In genomic region chr14:35991356-35991755, GRCh38 we compare ENCODE assay signal across 18 cellular contexts.
DNase-seq lines count a peak whose midpoint lies in the region; ATAC-seq and TF ChIP-seq lines count a peak whose summit lies in the region.
"Had no signal": no experiment of that assay in that cellular context is flagged by ENCODE, and none has a peak within 500 bp of the region (broad histone marks: within the 10 kb centered on the region; RNA-seq: fewer than 3 reads in every experiment).

No MANE protein-coding gene starts in this region.

- H3K27ac Mint-ChIP-seq in CD8-positive, alpha-beta T cell: no peak overlapping the region
- H3K27ac Mint-ChIP-seq: GM23338 had no signal

- H3K9me3 Mint-ChIP-seq in CD8-positive, alpha-beta T cell: no peaks in the 10 kb centered on the region
- H3K9me3 Mint-ChIP-seq: GM23338 had no signal

- H3K27me3 ChIP-seq in esophagus muscularis mucosa: no peaks in the 10 kb centered on the region
- H3K27me3 ChIP-seq in CD8-positive, alpha-beta T cell (ENCODE audit: insufficient read depth, low read length): no peaks in the 10 kb centered on the region
- H3K27me3 ChIP-seq: BLaER1 had no signal

- intact Hi-C loops in esophagus muscularis mucosa (cut with DNase I): no loop called here
- intact Hi-C loops in CD8-positive, alpha-beta T cell (cut with DNase I, micrococcal nuclease): no loop called here

- H3K4me1 Mint-ChIP-seq in CD8-positive, alpha-beta T cell (ENCODE audit: low read depth): peaks cover 1% of the 10 kb centered on the region

- no peak for TF ChIP-seq POLR2A in esophagus muscularis mucosa (IDR thresholded peaks at IDR 0.05; ENCODE audit: low read depth)

- H3K36me3 ChIP-seq in esophagus muscularis mucosa: no peaks in the 10 kb centered on the region
- H3K36me3 ChIP-seq in CD8-positive, alpha-beta T cell (ENCODE audit: insufficient read depth, low read length): no peaks in the 10 kb centered on the region
- H3K36me3 ChIP-seq: BLaER1 had no signal

- H3K4me1 ChIP-seq in esophagus muscularis mucosa: no peaks in the 10 kb centered on the region
- no peaks in the 10 kb centered on the region for H3K4me1 ChIP-seq in CD8-positive, alpha-beta T cell (ENCODE audit: insufficient read depth, low read length)
- H3K4me1 ChIP-seq: BLaER1 had no signal

- DNase-seq in NCI-H1092 (lab: John Stamatoyannopoulos, UW) (peak; percentile 71), NCI-H524 (lab: John Stamatoyannopoulos, UW) (peak; percentile 83 to 95), esophagus muscularis mucosa (ENCODE audit: extremely low spot score) (peak; percentile 60), GM20000 (ENCODE audit: low spot score) (no peak), HK-2 (ENCODE audit: unreplicated experiment) (no peak)
- no peak for DNase-seq in CD8-positive, alpha-beta T cell
- DNase-seq: DMS53, NCI-H1048, NCI-H187, NCI-H2227 treated with DMSO at 0.1 percent for 48 hours, NCI-H774, SHP77 had no signal

- CTCF ChIA-PET in CD8-positive, alpha-beta T cell (lab: Charles Lee): no interaction called here

- POLR2A ChIA-PET in CD8-positive, alpha-beta T cell (lab: Charles Lee): no interaction called here

- H3K4me3 Mint-ChIP-seq in CD8-positive, alpha-beta T cell: no peak overlapping the region
- H3K4me3 Mint-ChIP-seq: GM23338 had no signal

- TF ChIP-seq EP300 in esophagus muscularis mucosa (IDR thresholded peaks at IDR 0.05): no peak

- no peak overlapping the region for H3K4me3 ChIP-seq in esophagus muscularis mucosa
- H3K4me3 ChIP-seq in CD8-positive, alpha-beta T cell (ENCODE audit: low read depth, low read length): no peak overlapping the region
- H3K4me3 ChIP-seq: BLaER1, GM12878, GM23338 had no signal

- TF ChIP-seq CTCF in esophagus muscularis mucosa (IDR thresholded peaks at IDR 0.05) (no peak), GM20000 (IDR thresholded peaks at IDR 0.05; ENCODE audit: extremely low read depth, missing control alignments) (no peak)
- no peak for TF ChIP-seq CTCF in CD8-positive, alpha-beta T cell (IDR thresholded peaks at IDR 0.05)

- no peaks in the 10 kb centered on the region for H3K9me3 ChIP-seq in esophagus muscularis mucosa
- H3K9me3 ChIP-seq in CD8-positive, alpha-beta T cell (ENCODE audit: low read length): no peaks in the 10 kb centered on the region
- H3K9me3 ChIP-seq: BLaER1 had no signal

- H3K27ac ChIP-seq in esophagus muscularis mucosa (replicated peaks in 1 of 4): no peak overlapping the region
- H3K27ac ChIP-seq in temporal lobe (ENCODE audit: low read depth, low read length): peak overlapping the region; percentile 99
- H3K27ac ChIP-seq in CD8-positive, alpha-beta T cell (ENCODE audit: low read depth, low read length): no peak overlapping the region
- H3K27ac ChIP-seq: BLaER1 had no signal

- no peaks in the 10 kb centered on the region for H3K27me3 Mint-ChIP-seq in CD8-positive, alpha-beta T cell (ENCODE audit: low read depth)

- no peak for ATAC-seq in CD8-positive, alpha-beta T cell
- ATAC-seq: GM12878, GM23338, Panc1, SK-N-SH treated with all-trans-retinoic acid at 6 μM for 48 hours had no signal

- no peaks in the 10 kb centered on the region for H3K36me3 Mint-ChIP-seq in CD8-positive, alpha-beta T cell

Comparison
In these comparisons a context has a peak if more than half of its experiments do, and no peak if none do; other contexts are left out.
1. DNase-seq: peak in NCI-H1092 (single experiment), NCI-H524 (2 of 2) and esophagus muscularis mucosa (single experiment); none in GM20000 (single experiment), HK-2 (single experiment) and CD8-positive, alpha-beta T cell (0 of 7).